8 cellular contexts compared by ENCODE assay signal in the genomic region with DNA sequence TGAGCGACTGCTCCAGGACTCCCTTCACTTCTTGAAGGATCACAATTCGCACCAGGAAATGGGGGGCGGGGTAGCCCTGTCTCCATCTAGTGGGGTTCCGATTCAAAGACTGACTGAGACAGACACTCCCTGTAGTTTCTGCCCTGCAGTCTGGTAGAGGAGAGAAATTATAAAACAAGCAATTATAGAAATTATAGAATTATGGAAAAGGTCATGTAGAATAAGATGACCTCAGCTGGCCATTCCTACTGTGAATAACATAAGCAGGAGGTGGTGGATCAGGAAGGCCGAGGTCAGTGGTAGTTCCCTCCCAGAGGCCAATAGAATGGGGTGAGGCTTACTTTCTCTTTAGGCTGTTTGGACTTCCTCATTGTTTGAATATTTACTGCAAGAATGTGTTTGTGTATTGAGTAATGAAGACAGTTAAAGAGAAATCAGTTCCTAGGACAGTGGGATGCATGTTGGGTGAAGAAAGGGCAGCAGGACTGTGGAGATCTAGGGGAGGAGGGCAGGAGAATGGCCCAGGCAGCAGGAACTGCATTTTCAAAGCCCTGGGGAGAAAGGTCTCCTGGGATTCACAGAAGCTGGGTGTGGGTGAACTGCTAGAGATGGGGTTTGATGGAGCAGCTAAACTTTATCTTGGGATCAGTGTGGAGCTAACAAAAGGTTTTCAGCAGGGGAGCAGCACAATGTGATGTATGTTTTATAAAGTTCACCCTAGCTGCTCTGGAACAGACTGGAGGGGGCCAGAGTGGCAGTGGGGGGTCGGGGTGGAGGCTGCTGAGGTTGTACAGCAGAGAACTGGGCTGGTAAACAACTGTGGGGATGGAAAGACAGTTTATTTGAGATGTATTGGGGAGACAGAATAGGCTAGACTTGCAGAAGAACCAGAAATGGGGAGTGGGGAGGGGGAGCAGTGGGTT. TPM values are rescaled to one million over a fixed set of nuclear protein-coding genes. Genes with fewer than 3 reads are reported as not detected.
DNase-seq lines count a peak whose midpoint lies in the region; ATAC-seq lines count a peak whose summit lies in the region.

No MANE protein-coding gene starts in this region.

- H3K23ac ChIP-seq in mesenchymal stem cell (ENCODE audit: low read length in 2 of 2) = no peak overlapping the region

- no peak overlapping the region for H2BK15ac ChIP-seq in mesenchymal stem cell (ENCODE audit: low read depth, poor library complexity, severe bottlenecking)

- H3K4me3 ChIP-seq in NT2/D1 (ENCODE audit: insufficient read length, low read depth) = no peak overlapping the region
- H3K4me3 ChIP-seq in mesenchymal stem cell (ENCODE audit: insufficient read depth in 1 of 2, low read depth in 1 of 2, low read length in 2 of 2) = peak overlapping the region in 1 of 2 experiments; percentile 48

- ATAC-seq in HG02571 (IDR thresholded peaks at IDR 0.05; ENCODE audit: unreplicated experiment) = no peak

- H3K36me3 ChIP-seq in NT2/D1 (ENCODE audit: insufficient read depth, insufficient read length, low read length) = no peaks in the 10 kb centered on the region
- no peaks in the 10 kb centered on the region for H3K36me3 ChIP-seq in mesenchymal stem cell (ENCODE audit: control insufficient read depth in 1 of 2, insufficient read depth in 2 of 2, low read depth in 1 of 2, low read length in 2 of 2)

- peak overlapping the region; percentile 93 for H4K8ac ChIP-seq in mesenchymal stem cell (ENCODE audit: low read length)

- H2BK5ac ChIP-seq in mesenchymal stem cell (ENCODE audit: low read depth, low read length, poor library complexity, severe bottlenecking) = peak overlapping the region; percentile 86

- peak overlapping the region; percentile 65 to 83 for H2BK12ac ChIP-seq in mesenchymal stem cell (ENCODE audit: low read length in 2 of 2)

- H2BK120ac ChIP-seq in mesenchymal stem cell (ENCODE audit: low read depth, low read length) = peak overlapping the region; percentile 71

- H3K4me2 ChIP-seq in mesenchymal stem cell (ENCODE audit: low read length, poor library complexity, severe bottlenecking) = peak overlapping the region; percentile 28

- peak overlapping the region; percentile 73 to 86 for H3K4ac ChIP-seq in mesenchymal stem cell (ENCODE audit: low read depth in 1 of 2, low read length in 2 of 2)

- peak overlapping the region; percentile 86 for H3K27ac ChIP-seq in mesenchymal stem cell (ENCODE audit: low read length, poor library complexity, severe bottlenecking)

- H3K14ac ChIP-seq in mesenchymal stem cell (ENCODE audit: low read length in 2 of 2) = no peak overlapping the region

- H3K9ac ChIP-seq in NT2/D1 (ENCODE audit: insufficient read length, low read depth) = peak overlapping the region; percentile 59
- peak overlapping the region; percentile 64 for H3K9ac ChIP-seq in mesenchymal stem cell (ENCODE audit: low read length)

- peak overlapping the region; percentile 90 for H2AK5ac ChIP-seq in mesenchymal stem cell (ENCODE audit: low read length, severe bottlenecking)

- WGBS in mesenchymal stem cell = 65% methylated on average over 5 of the region's 6 CpGs

- peak overlapping the region; percentile 79 for H4K91ac ChIP-seq in mesenchymal stem cell (ENCODE audit: low read length)

- DNase-seq in DMS53 (lab: John Stamatoyannopoulos, UW) (peak; percentile 35), DMS53 treated with DMSO at 0.1 percent for 48 hours (lab: John Stamatoyannopoulos, UW; ENCODE audit: unreplicated experiment) (no peak), NT2/D1 (ENCODE audit: low read depth, low spot score) (no peak), cerebellar cortex (ENCODE audit: low spot score) (peak; percentile 63), mesenchymal stem cell (peak; percentile 87), occipital lobe (lab: John Stamatoyannopoulos, UW) (no peak)
- no peak for DNase-seq in stimulated activated naive CD4-positive, alpha-beta T cell treated with Interleukin-2 at 50 U/mL for 16 hours (lab: John Stamatoyannopoulos, UW)

- H3K18ac ChIP-seq in mesenchymal stem cell (ENCODE audit: low read depth in 1 of 2, low read length in 2 of 2) = peak overlapping the region; percentile 63 to 97

- H3K79me1 ChIP-seq in mesenchymal stem cell (replicated peaks; ENCODE audit: low read length, poor library complexity, severe bottlenecking) = peaks cover 16% of the 10 kb centered on the region

- H3K4me1 ChIP-seq in NT2/D1 (ENCODE audit: insufficient read depth, insufficient read length) = no peaks in the 10 kb centered on the region
- peaks cover 27% of the 10 kb centered on the region for H3K4me1 ChIP-seq in mesenchymal stem cell (ENCODE audit: control insufficient read depth, insufficient read depth, low read depth, low read length)

- H3K27me3 ChIP-seq in NT2/D1 (ENCODE audit: insufficient read depth, insufficient read length) = no peaks in the 10 kb centered on the region
- no peaks in the 10 kb centered on the region for H3K27me3 ChIP-seq in mesenchymal stem cell (ENCODE audit: control insufficient read depth in 1 of 2, insufficient read depth in 1 of 2, low read length in 2 of 2)

- peaks cover 24% of the 10 kb centered on the region for H3K9me3 ChIP-seq in NT2/D1 (ENCODE audit: insufficient read depth, low read length)
- peaks cover 11% of the 10 kb centered on the region for H3K9me3 ChIP-seq in mesenchymal stem cell (ENCODE audit: control insufficient read depth, low read length)

- no peak overlapping the region for H2AFZ ChIP-seq in mesenchymal stem cell (ENCODE audit: low read depth, low read length)

RNA-seq across cellular contexts. Expression of a gene that starts 2.1 kb away (rescaled TPM):
- polyA plus RNA-seq in mesenchymal stem cell (2013, experiment 1 of 2) = 1.4 TPM
- 1.5 TPM for polyA plus RNA-seq in mesenchymal stem cell (2013, experiment 2 of 2)
- total RNA-seq in occipital lobe = 2.7 TPM

RNA-seq across cellular contexts. Expression of a gene that starts 13.8 kb away (rescaled TPM):
- polyA plus RNA-seq in mesenchymal stem cell (2013, experiment 1 of 2) = 3.2 TPM
- polyA plus RNA-seq in mesenchymal stem cell (2013, experiment 2 of 2) = 2.7 TPM
- total RNA-seq in occipital lobe = 12.5 TPM

RNA-seq across cellular contexts. Expression of a gene that starts 47.7 kb away (rescaled TPM):
- polyA plus RNA-seq in mesenchymal stem cell (2013, experiment 1 of 2) = 2.2 TPM
- polyA plus RNA-seq in mesenchymal stem cell (2013, experiment 2 of 2) = 2.1 TPM
- total RNA-seq in occipital lobe = 2.2 TPM

RNA-seq across cellular contexts. Expression of a gene that starts 59.7 kb away (rescaled TPM):
- polyA plus RNA-seq in mesenchymal stem cell (2013, experiment 1 of 2) = 13.7 TPM
- polyA plus RNA-seq in mesenchymal stem cell (2013, experiment 2 of 2) = 12.4 TPM
- total RNA-seq in occipital lobe = 27.8 TPM

Comparison
In these comparisons a context has a peak if more than half of its experiments do, and no peak if none do; other contexts are left out.
1. DNase-seq: peak in DMS53 (single experiment), cerebellar cortex (single experiment) and mesenchymal stem cell (single experiment); none in DMS53 treated with DMSO at 0.1 percent for 48 hours (single experiment), NT2/D1 (single experiment), stimulated activated naive CD4-positive, alpha-beta T cell treated with Interleukin-2 at 50 U/mL for 16 hours (single experiment) and occipital lobe (single experiment).